19 cellular contexts compared by ENCODE assay signal in genomic region chr16:78443780-78444422, GRCh38.
DNase-seq lines count a peak whose midpoint lies in the region; ATAC-seq and TF ChIP-seq lines count a peak whose summit lies in the region.
"Had no signal": no experiment of that assay in that cellular context is flagged by ENCODE, and none has a peak within 500 bp of the region (broad histone marks: within the 10 kb centered on the region; RNA-seq: fewer than 3 reads in every experiment).

No MANE protein-coding gene starts in this region.

- intact Hi-C loops in left cardiac atrium (cut with DNase I) (no loop called here), Right ventricle myocardium superior (cut with DNase I) (no loop called here), esophagus muscularis mucosa (cut with DNase I) (no loop called here), vagina (cut with DNase I) (no loop called here)

- H3K27ac ChIP-seq in esophagus muscularis mucosa (replicated peaks in 1 of 4) (no peak overlapping the region), vagina (no peak overlapping the region)
- H3K27ac ChIP-seq: foreskin keratinocyte, neutrophil had no signal

- no peak for TF ChIP-seq CTCF in esophagus muscularis mucosa (IDR thresholded peaks at IDR 0.05)
- TF ChIP-seq CTCF in neural crest cell (conservative IDR thresholded peaks at IDR 0.05), result no peak
- no peak for TF ChIP-seq CTCF in vagina (IDR thresholded peaks at IDR 0.05)

- no peaks in the 10 kb centered on the region for H3K36me3 Mint-ChIP-seq in neural crest cell (ENCODE audit: low read depth)
- H3K36me3 Mint-ChIP-seq: WTC11 had no signal

- H3K27me3 ChIP-seq in esophagus muscularis mucosa (no peaks in the 10 kb centered on the region), vagina (no peaks in the 10 kb centered on the region)
- H3K27me3 ChIP-seq: body of pancreas, foreskin keratinocyte, neutrophil had no signal

- TF ChIP-seq POLR2A in esophagus muscularis mucosa (IDR thresholded peaks at IDR 0.05; ENCODE audit: low read depth), result no peak
- no peak for TF ChIP-seq POLR2A in vagina (IDR thresholded peaks at IDR 0.05)

- no peaks in the 10 kb centered on the region for H3K4me1 ChIP-seq in esophagus muscularis mucosa
- no peaks in the 10 kb centered on the region for H3K4me1 ChIP-seq in vagina
- H3K4me1 ChIP-seq: foreskin keratinocyte had no signal

- peaks cover 11% of the 10 kb centered on the region for H3K4me1 Mint-ChIP-seq in neural crest cell

- H3K36me3 ChIP-seq in esophagus muscularis mucosa (no peaks in the 10 kb centered on the region), vagina (no peaks in the 10 kb centered on the region)
- H3K36me3 ChIP-seq: neutrophil had no signal

- DNase-seq in left cardiac atrium, result peak; percentile 29
- no peak for DNase-seq in Right ventricle myocardium superior
- DNase-seq in esophagus muscularis mucosa (ENCODE audit: extremely low spot score), result peak; percentile 45
- DNase-seq in neural crest cell (ENCODE audit: low read depth, low spot score), result no peak
- peak; percentile 31 to 37 for DNase-seq in vagina (ENCODE audit: extremely low spot score in 2 of 2)
- DNase-seq in activated CD8-positive, alpha-beta memory T cell treated with anti-CD3 and anti-CD28 coated beads, Interleukin-2, amount 50 U/mL, for 48 hours, result no peak
- no peak for DNase-seq in HPDE6-E6E7 (ENCODE audit: extremely low spot score)
- DNase-seq: activated gamma-delta T cell; body of pancreas; CD4-positive, alpha-beta T cell; effector CD4-positive, alpha-beta T cell; foreskin keratinocyte; NCI-H2029 treated with DMSO at 0.1 percent for 48 hours; NCI-H524 treated with DMSO at 0.1 percent for 48 hours; stimulated activated CD4-positive, alpha-beta T cell treated with anti-CD3 and anti-CD28 coated beads, Interleukin-12 subunit alpha, Interleukin-12 subunit beta, amount 100 ng/mL, for 4 hours had no signal

- no peaks in the 10 kb centered on the region for H3K9me3 Mint-ChIP-seq in neural crest cell
- H3K9me3 Mint-ChIP-seq: CD4-positive, alpha-beta T cell; WTC11 had no signal

- ATAC-seq in left cardiac atrium (peak; percentile 27 to 68), Right ventricle myocardium superior (ENCODE audit: poor library complexity) (no peak), HG02870 (IDR thresholded peaks at IDR 0.05; ENCODE audit: unreplicated experiment) (no peak)
- ATAC-seq: body of pancreas, foreskin keratinocyte, Panc1, WTC11 had no signal

- H3K27ac Mint-ChIP-seq in neural crest cell (ENCODE audit: unreplicated experiment), result peak overlapping the region; percentile 94
- H3K27ac Mint-ChIP-seq: CD4-positive, alpha-beta T cell; WTC11 had no signal

- H3K4me3 ChIP-seq in esophagus muscularis mucosa (no peak overlapping the region), vagina (no peak overlapping the region)
- H3K4me3 ChIP-seq: body of pancreas had no signal

- no peak overlapping the region for H3K4me3 Mint-ChIP-seq in neural crest cell
- H3K4me3 Mint-ChIP-seq: CD4-positive, alpha-beta T cell; WTC11 had no signal

- H3K9me3 ChIP-seq in esophagus muscularis mucosa (no peaks in the 10 kb centered on the region), vagina (no peaks in the 10 kb centered on the region)
- H3K9me3 ChIP-seq: body of pancreas, neutrophil had no signal

- no peak for TF ChIP-seq EP300 in esophagus muscularis mucosa (IDR thresholded peaks at IDR 0.05)

- H3K27me3 Mint-ChIP-seq in neural crest cell (ENCODE audit: low read depth), result no peaks in the 10 kb centered on the region
- H3K27me3 Mint-ChIP-seq: CD4-positive, alpha-beta T cell had no signal

- WGBS in esophagus muscularis mucosa, result 59% methylated on average over 8 of the region's 8 CpGs

Comparison
In these comparisons a context has a peak if more than half of its experiments do, and no peak if none do; other contexts are left out.
1. ATAC-seq: peak in left cardiac atrium (2 of 2); none in Right ventricle myocardium superior (single experiment) and HG02870 (single experiment).
2. DNase-seq: peak in left cardiac atrium (single experiment), esophagus muscularis mucosa (single experiment) and vagina (2 of 2); none in Right ventricle myocardium superior (single experiment), neural crest cell (single experiment), activated CD8-positive, alpha-beta memory T cell treated with anti-CD3 and anti-CD28 coated beads, Interleukin-2, amount 50 U/mL, for 48 hours (single experiment) and HPDE6-E6E7 (single experiment).